In the genomic region with DNA sequence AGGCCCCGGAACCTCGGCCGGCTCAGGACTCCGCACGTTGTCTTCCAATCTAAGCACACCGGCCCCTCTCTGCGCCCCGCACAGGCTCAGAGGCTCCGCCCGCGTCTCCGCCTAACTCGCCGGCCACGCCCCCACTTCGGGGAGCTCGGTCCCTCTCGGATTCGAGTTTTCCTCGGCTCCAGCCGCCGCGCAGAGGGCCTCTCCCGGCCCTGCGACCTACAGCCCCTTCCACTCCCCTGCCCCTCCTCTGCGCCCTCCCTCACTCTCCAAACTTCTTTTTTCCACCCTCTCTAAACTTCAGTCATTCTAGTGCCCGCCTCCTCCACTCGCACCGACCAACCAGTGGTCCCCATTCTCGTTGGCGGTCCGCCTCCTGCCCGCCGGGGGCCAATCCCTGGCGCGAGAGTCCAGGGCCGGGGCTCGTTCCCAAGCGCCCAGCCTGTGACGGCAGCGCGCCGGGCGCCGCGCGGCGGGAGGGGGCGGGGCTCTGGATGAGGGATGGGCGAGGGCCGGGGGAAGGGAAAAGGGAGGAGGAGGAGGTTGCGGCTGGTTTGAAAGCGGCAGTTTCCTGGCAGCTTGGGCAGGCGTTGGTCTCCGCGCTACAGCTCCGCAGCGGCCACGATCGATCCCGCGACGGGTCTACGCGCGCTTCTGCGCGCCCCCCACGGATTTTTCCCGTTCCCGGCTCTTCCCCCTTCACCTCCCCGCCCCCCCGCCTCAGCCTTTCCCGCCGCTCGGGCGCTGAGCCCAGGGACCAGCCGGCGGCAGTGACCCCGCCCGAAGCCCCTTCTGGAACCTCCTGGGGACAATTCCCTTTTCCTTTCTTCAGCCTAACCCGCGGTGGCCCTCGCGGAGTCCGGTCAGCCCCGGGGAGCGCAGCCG, we compare ENCODE assay signal across 1 cellular context.
TF ChIP-seq lines count a peak whose summit lies in the region.

Gene MAGI3 (plus strand): TSS at position 563 of the 882 bp plus-strand sequence. CDS start 519 bp downstream, outside the sequence.

TF ChIP-seq in K562, 482 proteins besides CTCF, POLR2A, EP300 and RAD21 (continued from another document):
- TF ChIP-seq ARID4B (CRISPR knock-in tag; IDR thresholded peaks at IDR 0.05) (peak; percentile 46; the same call in 1 of the 2 replicates), ZNF217 (CRISPR knock-in tag; IDR thresholded peaks at IDR 0.05) (no peak), CREM (IDR thresholded peaks at IDR 0.05; ENCODE audit: low read depth) (peak; percentile 71), HEY1 (CRISPR knock-in tag; IDR thresholded peaks at IDR 0.05; ENCODE audit: borderline replicate concordance) (no peak), ETS2 (tag; IDR thresholded peaks at IDR 0.05; ENCODE audit: borderline replicate concordance, poor library complexity, severe bottlenecking) (no peak), CHD4 (IDR thresholded peaks at IDR 0.05; ENCODE audit: insufficient read depth, insufficient replicate concordance, low read depth, low read length, poor library complexity, severe bottlenecking) (no peak), ZNF79 (CRISPR knock-in tag; IDR thresholded peaks at IDR 0.05; ENCODE audit: low read depth) (no peak), ZC3H8 (IDR thresholded peaks at IDR 0.05) (no peak), RB1 (IDR thresholded peaks at IDR 0.05; ENCODE audit: low read depth) (peak; percentile 61; the same call in 1 of the 2 replicates), HIVEP1 (CRISPR knock-in tag; IDR thresholded peaks at IDR 0.05) (0 out of 2 replicates have a peak, but pooled peaks have one; percentile 54), SNRNP70 (optimal IDR thresholded peaks at IDR 0.05; ENCODE audit: low read depth, low read length) (no peak)
- TF ChIP-seq, protein P1, sequence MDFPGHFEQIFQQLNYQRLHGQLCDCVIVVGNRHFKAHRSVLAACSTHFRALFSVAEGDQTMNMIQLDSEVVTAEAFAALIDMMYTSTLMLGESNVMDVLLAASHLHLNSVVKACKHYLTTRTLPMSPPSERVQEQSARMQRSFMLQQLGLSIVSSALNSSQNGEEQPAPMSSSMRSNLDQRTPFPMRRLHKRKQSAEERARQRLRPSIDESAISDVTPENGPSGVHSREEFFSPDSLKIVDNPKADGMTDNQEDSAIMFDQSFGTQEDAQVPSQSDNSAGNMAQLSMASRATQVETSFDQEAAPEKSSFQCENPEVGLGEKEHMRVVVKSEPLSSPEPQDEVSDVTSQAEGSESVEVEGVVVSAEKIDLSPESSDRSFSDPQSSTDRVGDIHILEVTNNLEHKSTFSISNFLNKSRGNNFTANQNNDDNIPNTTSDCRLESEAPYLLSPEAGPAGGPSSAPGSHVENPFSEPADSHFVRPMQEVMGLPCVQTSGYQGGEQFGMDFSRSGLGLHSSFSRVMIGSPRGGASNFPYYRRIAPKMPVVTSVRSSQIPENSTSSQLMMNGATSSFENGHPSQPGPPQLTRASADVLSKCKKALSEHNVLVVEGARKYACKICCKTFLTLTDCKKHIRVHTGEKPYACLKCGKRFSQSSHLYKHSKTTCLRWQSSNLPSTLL (IDR thresholded peaks at IDR 0.05) = no peak
TF ChIP-seq in K562: peak in this region for 105.
